43 cellular contexts compared by ENCODE assay signal in genomic region chr19:54074851-54075250, GRCh38. TPM values are rescaled to one million over a fixed set of nuclear protein-coding genes. Genes with fewer than 3 reads are reported as not detected.
"Had no signal": no experiment of that assay in that cellular context is flagged by ENCODE, and none has a peak within 500 bp of the region (broad histone marks: within the 10 kb centered on the region; RNA-seq: fewer than 3 reads in every experiment).

No MANE protein-coding gene starts in this region.

- H3K36me3 Mint-ChIP-seq: activated naive CD4-positive, alpha-beta T cell treated with anti-CD3 and anti-CD28 coated beads, Interleukin-2, amount 10 ng/mL, durations not matched to agents 7 days and 5 days; activated naive CD4-positive, alpha-beta T cell treated with anti-CD3 and anti-CD28 coated beads, Interleukin-2, amount 50 U/mL, for 24 hours; activated naive CD4-positive, alpha-beta T cell treated with anti-CD3 and anti-CD28 coated beads, Interleukin-2, amount 50 U/mL, for 72 hours; activated naive CD8-positive, alpha-beta T cell; activated naive CD8-positive, alpha-beta T cell treated with anti-CD3 and anti-CD28 coated beads for 36 hours; activated naive CD8-positive, alpha-beta T cell treated with anti-CD3 and anti-CD28 coated beads, Interleukin-2, amount 10 ng/mL, durations not matched to agents 7 days and 5 days; brain had no signal

- H3K27ac Mint-ChIP-seq: activated naive CD4-positive, alpha-beta T cell treated with anti-CD3 and anti-CD28 coated beads for 36 hours; activated naive CD4-positive, alpha-beta T cell treated with anti-CD3 and anti-CD28 coated beads, Interleukin-2, amount 10 ng/mL, durations not matched to agents 7 days and 5 days; activated naive CD4-positive, alpha-beta T cell treated with anti-CD3 and anti-CD28 coated beads, Interleukin-2, amount 50 U/mL, for 24 hours; activated naive CD4-positive, alpha-beta T cell treated with anti-CD3 and anti-CD28 coated beads, Interleukin-2, amount 50 U/mL, for 72 hours; activated naive CD8-positive, alpha-beta T cell; activated naive CD8-positive, alpha-beta T cell treated with anti-CD3 and anti-CD28 coated beads for 36 hours; activated naive CD8-positive, alpha-beta T cell treated with anti-CD3 and anti-CD28 coated beads, Interleukin-2, amount 10 ng/mL, durations not matched to agents 7 days and 5 days; activated naive CD8-positive, alpha-beta T cell treated with anti-CD3 and anti-CD28 coated beads, Interleukin-2, amount 50 U/mL, for 24 hours; activated T-cell treated with anti-CD3 and anti-CD28 coated beads, Interleukin-2, amount 50 U/mL, for 24 hours; activated T-cell treated with anti-CD3 and anti-CD28 coated beads, Interleukin-2, amount 50 U/mL, for 72 hours; activated T-helper 1 cell treated with anti-CD3 and anti-CD28 coated beads, Interleukin-12 subunit alpha, Interleukin-12 subunit beta, Interleukin-2, Interleukin-4 antibody, amounts not matched to agents 30 ng/mL and 10 ng/mL and 1 ng/mL, durations not matched to agents 14 hours and 24 hours and 36 hours; activated T-helper 17 cell treated with anti-CD3 and anti-CD28 coated beads, Interleukin-2, amount 50 U/mL, for 72 hours; activated T-helper 2 cell treated with anti-CD3 and anti-CD28 coated beads, Interferon-gamma antibody, Interleukin-2, Interleukin-4, amounts not matched to agents 10 μg/mL and 5 μg/mL and 100 μg/mL, durations not matched to agents 14 hours and 24 hours and 36 hours; brain had no signal

- H3K9me3 ChIP-seq: adrenal gland had no signal

- H3K4me3 Mint-ChIP-seq: activated naive CD4-positive, alpha-beta T cell treated with anti-CD3 and anti-CD28 coated beads for 36 hours; activated naive CD4-positive, alpha-beta T cell treated with anti-CD3 and anti-CD28 coated beads, Interleukin-2, amount 10 ng/mL, durations not matched to agents 7 days and 5 days; activated naive CD4-positive, alpha-beta T cell treated with anti-CD3 and anti-CD28 coated beads, Interleukin-2, amount 50 U/mL, for 24 hours; activated naive CD8-positive, alpha-beta T cell; activated naive CD8-positive, alpha-beta T cell treated with anti-CD3 and anti-CD28 coated beads for 36 hours; activated naive CD8-positive, alpha-beta T cell treated with anti-CD3 and anti-CD28 coated beads, Interleukin-2, amount 10 ng/mL, durations not matched to agents 7 days and 5 days; activated naive CD8-positive, alpha-beta T cell treated with anti-CD3 and anti-CD28 coated beads, Interleukin-2, amount 50 U/mL, for 24 hours; activated T-cell treated with anti-CD3 and anti-CD28 coated beads, Interleukin-2, amount 50 U/mL, for 24 hours; activated T-cell treated with anti-CD3 and anti-CD28 coated beads, Interleukin-2, amount 50 U/mL, for 4 hours; activated T-cell treated with anti-CD3 and anti-CD28 coated beads, Interleukin-2, amount 50 U/mL, for 72 hours; activated T-helper 1 cell treated with anti-CD3 and anti-CD28 coated beads, Interleukin-12 subunit alpha, Interleukin-12 subunit beta, Interleukin-2, Interleukin-4 antibody, amounts not matched to agents 30 ng/mL and 10 ng/mL and 1 ng/mL, durations not matched to agents 14 hours and 24 hours and 36 hours; activated T-helper 17 cell treated with anti-CD3 and anti-CD28 coated beads, Interleukin-2, amount 50 U/mL, for 72 hours; brain; central memory CD8-positive, alpha-beta T cell had no signal

- H3K27ac ChIP-seq: adrenal gland, ascending aorta, body of pancreas, brain microvascular endothelial cell, breast epithelium, cardiac muscle cell had no signal

- H3K4me1 ChIP-seq: adrenal gland, ascending aorta, body of pancreas, breast epithelium had no signal

- H3K27me3 ChIP-seq: adrenal gland, ascending aorta, body of pancreas, brain microvascular endothelial cell, breast epithelium, cardiac muscle cell had no signal

- DNase-seq: activated effector memory CD4-positive, alpha-beta T cell treated with anti-CD3 and anti-CD28 coated beads, Interleukin-2, amount 50 U/mL, for 16 hours; activated effector memory CD4-positive, alpha-beta T cell treated with Interleukin-2 at 50 U/mL for 16 hours; activated gamma-delta T cell; activated gamma-delta T cell treated with Interleukin-2 at 50 U/mL for 16 hours; activated naive CD4-positive, alpha-beta T cell; activated naive CD4-positive, alpha-beta T cell treated with anti-CD3 and anti-CD28 coated beads for 36 hours; activated naive CD4-positive, alpha-beta T cell treated with anti-CD3 and anti-CD28 coated beads, Interleukin-2, amount 10 ng/mL, durations not matched to agents 7 days and 5 days; activated naive CD4-positive, alpha-beta T cell treated with anti-CD3 and anti-CD28 coated beads, Interleukin-2, amount 50 U/mL, for 16 hours; activated naive CD4-positive, alpha-beta T cell treated with Interleukin-2 at 50 U/mL for 16 hours; activated naive CD8-positive, alpha-beta T cell treated with anti-CD3 and anti-CD28 coated beads for 36 hours; activated naive CD8-positive, alpha-beta T cell treated with anti-CD3 and anti-CD28 coated beads, Interleukin-2, amount 10 ng/mL, durations not matched to agents 7 days and 5 days; activated naive CD8-positive, alpha-beta T cell treated with anti-CD3 and anti-CD28 coated beads, Interleukin-2, amount 50 U/mL, for 24 hours; activated T-cell treated with anti-CD3 and anti-CD28 coated beads, Interleukin-2, amount 50 U/mL, for 24 hours; activated T-cell treated with anti-CD3 and anti-CD28 coated beads, Interleukin-2, amount 50 U/mL, for 4 hours; activated T-cell treated with anti-CD3 and anti-CD28 coated beads, Interleukin-2, amount 50 U/mL, for 48 hours; activated T-cell treated with anti-CD3 and anti-CD28 coated beads, Interleukin-2, amount 50 U/mL, for 72 hours; adrenal gland; amniotic stem cell; amygdala; anterior cingulate cortex; body of pancreas; brain microvascular endothelial cell; caudate nucleus; central memory CD4-positive, alpha-beta T cell; cerebellar nuclear complex had no signal

- ATAC-seq: activated naive CD4-positive, alpha-beta T cell treated with anti-CD3 and anti-CD28 coated beads, Interleukin-2, amount 50 U/mL, for 72 hours; activated naive CD8-positive, alpha-beta T cell treated with anti-CD3 and anti-CD28 coated beads, Interleukin-2, amount 50 U/mL, for 24 hours; activated T-cell treated with anti-CD3 and anti-CD28 coated beads, Interleukin-2, amount 50 U/mL, for 4 hours; activated T-cell treated with anti-CD3 and anti-CD28 coated beads, Interleukin-2, amount 50 U/mL, for 72 hours; activated T-helper 17 cell treated with anti-CD3 and anti-CD28 coated beads, Interleukin-2, amount 50 U/mL, for 72 hours; body of pancreas had no signal

- FAIRE-seq: astrocyte, bronchial epithelial cell had no signal

- H3K4me1 Mint-ChIP-seq: activated naive CD4-positive, alpha-beta T cell treated with anti-CD3 and anti-CD28 coated beads, Interleukin-2, amount 10 ng/mL, durations not matched to agents 7 days and 5 days; activated naive CD4-positive, alpha-beta T cell treated with anti-CD3 and anti-CD28 coated beads, Interleukin-2, amount 50 U/mL, for 24 hours; activated naive CD8-positive, alpha-beta T cell treated with anti-CD3 and anti-CD28 coated beads for 36 hours; activated naive CD8-positive, alpha-beta T cell treated with anti-CD3 and anti-CD28 coated beads, Interleukin-2, amount 10 ng/mL, durations not matched to agents 7 days and 5 days; activated naive CD8-positive, alpha-beta T cell treated with anti-CD3 and anti-CD28 coated beads, Interleukin-2, amount 50 U/mL, for 24 hours; activated T-helper 17 cell treated with anti-CD3 and anti-CD28 coated beads, Interleukin-2, amount 50 U/mL, for 72 hours; brain; central memory CD8-positive, alpha-beta T cell had no signal

- H3K4me3 ChIP-seq: adrenal gland, ascending aorta, body of pancreas, breast epithelium, cardiac muscle cell had no signal

- H3K27me3 Mint-ChIP-seq: activated naive CD8-positive, alpha-beta T cell; activated T-cell treated with anti-CD3 and anti-CD28 coated beads, Interleukin-2, amount 50 U/mL, for 24 hours had no signal

- H3K9me3 Mint-ChIP-seq: activated naive CD4-positive, alpha-beta T cell treated with anti-CD3 and anti-CD28 coated beads for 36 hours; activated naive CD4-positive, alpha-beta T cell treated with anti-CD3 and anti-CD28 coated beads, Interleukin-2, amount 50 U/mL, for 24 hours; activated naive CD8-positive, alpha-beta T cell treated with anti-CD3 and anti-CD28 coated beads for 36 hours; activated naive CD8-positive, alpha-beta T cell treated with anti-CD3 and anti-CD28 coated beads, Interleukin-2, amount 10 ng/mL, durations not matched to agents 7 days and 5 days; activated naive CD8-positive, alpha-beta T cell treated with anti-CD3 and anti-CD28 coated beads, Interleukin-2, amount 50 U/mL, for 24 hours; activated T-cell treated with anti-CD3 and anti-CD28 coated beads, Interleukin-2, amount 50 U/mL, for 24 hours; activated T-cell treated with anti-CD3 and anti-CD28 coated beads, Interleukin-2, amount 50 U/mL, for 4 hours; activated T-helper 1 cell treated with anti-CD3 and anti-CD28 coated beads, Interleukin-12 subunit alpha, Interleukin-12 subunit beta, Interleukin-2, Interleukin-4 antibody, amounts not matched to agents 30 ng/mL and 10 ng/mL and 1 ng/mL, durations not matched to agents 14 hours and 24 hours and 36 hours; activated T-helper 17 cell treated with anti-CD3 and anti-CD28 coated beads, Interleukin-2, amount 50 U/mL, for 72 hours; central memory CD8-positive, alpha-beta T cell had no signal

- H3K36me3 ChIP-seq: adrenal gland, ascending aorta, brain microvascular endothelial cell, breast epithelium, cardiac muscle cell had no signal

RNA-seq across cellular contexts. Expression of gene TARM1, which starts 6.3 kb away (rescaled TPM):
- total RNA-seq: activated naive CD4-positive, alpha-beta T cell treated with anti-CD3 and anti-CD28 coated beads for 36 hours; activated naive CD4-positive, alpha-beta T cell treated with anti-CD3 and anti-CD28 coated beads, Interleukin-2, amount 50 U/mL, for 72 hours; activated naive CD8-positive, alpha-beta T cell treated with anti-CD3 and anti-CD28 coated beads for 36 hours; activated naive CD8-positive, alpha-beta T cell treated with anti-CD3 and anti-CD28 coated beads, Interleukin-2, amount 10 ng/mL, durations not matched to agents 7 days and 5 days; activated T-cell treated with anti-CD3 and anti-CD28 coated beads, Interleukin-2, amount 50 U/mL, for 4 hours; activated T-cell treated with anti-CD3 and anti-CD28 coated beads, Interleukin-2, amount 50 U/mL, for 72 hours; activated T-helper 1 cell treated with anti-CD3 and anti-CD28 coated beads, Interleukin-12 subunit alpha, Interleukin-12 subunit beta, Interleukin-2, Interleukin-4 antibody, amounts not matched to agents 30 ng/mL and 10 ng/mL and 1 ng/mL, durations not matched to agents 14 hours and 24 hours and 36 hours; activated T-helper 17 cell treated with anti-CD3 and anti-CD28 coated beads, Interleukin-2, amount 50 U/mL, for 72 hours; activated T-helper 2 cell treated with anti-CD3 and anti-CD28 coated beads, Interferon-gamma antibody, Interleukin-2, Interleukin-4, amounts not matched to agents 10 μg/mL and 5 μg/mL and 100 μg/mL, durations not matched to agents 14 hours and 24 hours and 36 hours; adrenal gland; aorta; ascending aorta; astrocyte; body of pancreas; breast epithelium; bronchial epithelial cell; cardiac muscle cell; cardiac septum; cerebellum; chondrocyte had no signal
- polyA plus RNA-seq: adipose tissue, adrenal gland, aorta, cardiac muscle cell had no signal

RNA-seq across cellular contexts. Expression of gene VSTM1, which starts 11.2 kb away (rescaled TPM):
- total RNA-seq: activated naive CD4-positive, alpha-beta T cell treated with anti-CD3 and anti-CD28 coated beads for 36 hours; activated naive CD4-positive, alpha-beta T cell treated with anti-CD3 and anti-CD28 coated beads, Interleukin-2, amount 50 U/mL, for 72 hours; activated naive CD8-positive, alpha-beta T cell treated with anti-CD3 and anti-CD28 coated beads for 36 hours; activated naive CD8-positive, alpha-beta T cell treated with anti-CD3 and anti-CD28 coated beads, Interleukin-2, amount 10 ng/mL, durations not matched to agents 7 days and 5 days; activated T-cell treated with anti-CD3 and anti-CD28 coated beads, Interleukin-2, amount 50 U/mL, for 4 hours; activated T-cell treated with anti-CD3 and anti-CD28 coated beads, Interleukin-2, amount 50 U/mL, for 72 hours; activated T-helper 1 cell treated with anti-CD3 and anti-CD28 coated beads, Interleukin-12 subunit alpha, Interleukin-12 subunit beta, Interleukin-2, Interleukin-4 antibody, amounts not matched to agents 30 ng/mL and 10 ng/mL and 1 ng/mL, durations not matched to agents 14 hours and 24 hours and 36 hours; activated T-helper 17 cell treated with anti-CD3 and anti-CD28 coated beads, Interleukin-2, amount 50 U/mL, for 72 hours; activated T-helper 2 cell treated with anti-CD3 and anti-CD28 coated beads, Interferon-gamma antibody, Interleukin-2, Interleukin-4, amounts not matched to agents 10 μg/mL and 5 μg/mL and 100 μg/mL, durations not matched to agents 14 hours and 24 hours and 36 hours; aorta; ascending aorta; body of pancreas; breast epithelium; bronchial epithelial cell; cardiac muscle cell; cardiac septum; cerebellum; chondrocyte had no signal
- polyA plus RNA-seq: adrenal gland, aorta, cardiac muscle cell had no signal

RNA-seq across cellular contexts. Expression of gene OSCAR, which starts 25.8 kb away (rescaled TPM):
- total RNA-seq: activated T-helper 1 cell treated with anti-CD3 and anti-CD28 coated beads, Interleukin-12 subunit alpha, Interleukin-12 subunit beta, Interleukin-2, Interleukin-4 antibody, amounts not matched to agents 30 ng/mL and 10 ng/mL and 1 ng/mL, durations not matched to agents 14 hours and 24 hours and 36 hours; cardiac muscle cell had no signal
